Comparison of ENCODE assay signal across 1 cellular context in the genomic region with DNA sequence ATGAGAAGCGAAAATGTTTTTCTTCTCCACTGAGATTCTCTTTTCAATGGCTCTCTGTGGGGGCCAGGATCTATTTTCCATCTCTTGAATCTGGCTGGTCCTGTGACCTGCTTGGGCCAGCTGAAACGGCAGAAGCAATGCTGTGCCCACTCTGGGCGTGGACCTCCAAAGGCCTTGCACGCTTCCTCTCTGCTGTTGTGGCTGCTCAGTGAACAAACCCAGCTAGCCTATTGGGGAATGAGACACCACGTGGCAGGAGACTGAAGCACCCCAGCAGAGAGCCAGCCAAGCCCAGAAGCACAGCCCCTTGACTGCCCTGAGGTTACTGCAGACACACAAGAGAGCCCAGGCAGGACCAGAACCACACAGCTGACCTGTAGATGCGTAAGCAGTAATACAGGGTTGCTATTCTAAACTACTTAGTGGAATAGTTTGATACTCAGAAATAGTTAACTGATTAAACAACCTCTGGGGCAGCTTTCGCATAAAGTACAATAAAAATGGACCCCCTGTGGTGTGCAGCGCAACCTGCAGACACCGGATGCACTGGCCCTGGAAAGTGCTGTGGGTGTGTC.
TF ChIP-seq lines count a peak whose summit lies in the region.

No MANE protein-coding gene starts in this region.

TF ChIP-seq in HepG2, 621 proteins besides CTCF, POLR2A, EP300 and RAD21 (continued from another document):
- TF ChIP-seq, protein P1, sequence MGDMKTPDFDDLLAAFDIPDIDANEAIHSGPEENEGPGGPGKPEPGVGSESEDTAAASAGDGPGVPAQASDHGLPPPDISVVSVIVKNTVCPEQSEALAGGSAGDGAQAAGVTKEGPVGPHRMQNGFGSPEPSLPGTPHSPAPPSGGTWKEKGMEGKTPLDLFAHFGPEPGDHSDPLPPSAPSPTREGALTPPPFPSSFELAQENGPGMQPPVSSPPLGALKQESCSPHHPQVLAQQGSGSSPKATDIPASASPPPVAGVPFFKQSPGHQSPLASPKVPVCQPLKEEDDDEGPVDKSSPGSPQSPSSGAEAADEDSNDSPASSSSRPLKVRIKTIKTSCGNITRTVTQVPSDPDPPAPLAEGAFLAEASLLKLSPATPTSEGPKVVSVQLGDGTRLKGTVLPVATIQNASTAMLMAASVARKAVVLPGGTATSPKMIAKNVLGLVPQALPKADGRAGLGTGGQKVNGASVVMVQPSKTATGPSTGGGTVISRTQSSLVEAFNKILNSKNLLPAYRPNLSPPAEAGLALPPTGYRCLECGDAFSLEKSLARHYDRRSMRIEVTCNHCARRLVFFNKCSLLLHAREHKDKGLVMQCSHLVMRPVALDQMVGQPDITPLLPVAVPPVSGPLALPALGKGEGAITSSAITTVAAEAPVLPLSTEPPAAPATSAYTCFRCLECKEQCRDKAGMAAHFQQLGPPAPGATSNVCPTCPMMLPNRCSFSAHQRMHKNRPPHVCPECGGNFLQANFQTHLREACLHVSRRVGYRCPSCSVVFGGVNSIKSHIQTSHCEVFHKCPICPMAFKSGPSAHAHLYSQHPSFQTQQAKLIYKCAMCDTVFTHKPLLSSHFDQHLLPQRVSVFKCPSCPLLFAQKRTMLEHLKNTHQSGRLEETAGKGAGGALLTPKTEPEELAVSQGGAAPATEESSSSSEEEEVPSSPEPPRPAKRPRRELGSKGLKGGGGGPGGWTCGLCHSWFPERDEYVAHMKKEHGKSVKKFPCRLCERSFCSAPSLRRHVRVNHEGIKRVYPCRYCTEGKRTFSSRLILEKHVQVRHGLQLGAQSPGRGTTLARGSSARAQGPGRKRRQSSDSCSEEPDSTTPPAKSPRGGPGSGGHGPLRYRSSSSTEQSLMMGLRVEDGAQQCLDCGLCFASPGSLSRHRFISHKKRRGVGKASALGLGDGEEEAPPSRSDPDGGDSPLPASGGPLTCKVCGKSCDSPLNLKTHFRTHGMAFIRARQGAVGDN (CRISPR knock-in tag; IDR thresholded peaks at IDR 0.05) = peak; percentile 56
- TF ChIP-seq SIN3A (IDR thresholded peaks at IDR 0.05; ENCODE audit: borderline replicate concordance, low read depth, low read length) = no peak
- TF ChIP-seq ZNF546 (CRISPR knock-in tag; conservative IDR thresholded peaks at IDR 0.05) = no peak
- TF ChIP-seq NONO (IDR thresholded peaks at IDR 0.05) = no peak
- TF ChIP-seq NONO (CRISPR knock-in tag; conservative IDR thresholded peaks at IDR 0.05) = no peak
- TF ChIP-seq, protein P2, sequence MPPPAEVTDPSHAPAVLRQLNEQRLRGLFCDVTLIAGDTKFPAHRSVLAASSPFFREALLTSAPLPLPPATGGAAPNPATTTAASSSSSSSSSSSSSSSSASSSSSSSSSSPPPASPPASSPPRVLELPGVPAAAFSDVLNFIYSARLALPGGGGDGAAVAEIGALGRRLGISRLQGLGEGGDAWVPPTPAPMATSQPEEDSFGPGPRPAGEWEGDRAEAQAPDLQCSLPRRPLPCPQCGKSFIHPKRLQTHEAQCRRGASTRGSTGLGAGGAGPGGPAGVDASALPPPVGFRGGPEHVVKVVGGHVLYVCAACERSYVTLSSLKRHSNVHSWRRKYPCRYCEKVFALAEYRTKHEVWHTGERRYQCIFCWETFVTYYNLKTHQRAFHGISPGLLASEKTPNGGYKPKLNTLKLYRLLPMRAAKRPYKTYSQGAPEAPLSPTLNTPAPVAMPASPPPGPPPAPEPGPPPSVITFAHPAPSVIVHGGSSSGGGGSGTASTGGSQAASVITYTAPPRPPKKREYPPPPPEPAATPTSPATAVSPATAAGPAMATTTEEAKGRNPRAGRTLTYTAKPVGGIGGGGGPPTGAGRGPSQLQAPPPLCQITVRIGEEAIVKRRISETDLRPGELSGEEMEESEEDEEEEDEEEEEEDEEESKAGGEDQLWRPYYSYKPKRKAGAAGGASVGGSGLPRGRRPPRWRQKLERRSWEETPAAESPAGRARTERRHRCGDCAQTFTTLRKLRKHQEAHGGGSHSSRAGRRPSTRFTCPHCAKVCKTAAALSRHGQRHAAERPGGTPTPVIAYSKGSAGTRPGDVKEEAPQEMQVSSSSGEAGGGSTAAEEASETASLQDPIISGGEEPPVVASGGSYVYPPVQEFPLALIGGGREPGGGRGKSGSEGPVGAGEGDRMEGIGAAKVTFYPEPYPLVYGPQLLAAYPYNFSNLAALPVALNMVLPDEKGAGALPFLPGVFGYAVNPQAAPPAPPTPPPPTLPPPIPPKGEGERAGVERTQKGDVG (CRISPR knock-in tag; IDR thresholded peaks at IDR 0.05; ENCODE audit: borderline replicate concordance) = 0 out of 2 replicates have a peak, but pooled peaks have one; percentile 22
- TF ChIP-seq, protein P3, sequence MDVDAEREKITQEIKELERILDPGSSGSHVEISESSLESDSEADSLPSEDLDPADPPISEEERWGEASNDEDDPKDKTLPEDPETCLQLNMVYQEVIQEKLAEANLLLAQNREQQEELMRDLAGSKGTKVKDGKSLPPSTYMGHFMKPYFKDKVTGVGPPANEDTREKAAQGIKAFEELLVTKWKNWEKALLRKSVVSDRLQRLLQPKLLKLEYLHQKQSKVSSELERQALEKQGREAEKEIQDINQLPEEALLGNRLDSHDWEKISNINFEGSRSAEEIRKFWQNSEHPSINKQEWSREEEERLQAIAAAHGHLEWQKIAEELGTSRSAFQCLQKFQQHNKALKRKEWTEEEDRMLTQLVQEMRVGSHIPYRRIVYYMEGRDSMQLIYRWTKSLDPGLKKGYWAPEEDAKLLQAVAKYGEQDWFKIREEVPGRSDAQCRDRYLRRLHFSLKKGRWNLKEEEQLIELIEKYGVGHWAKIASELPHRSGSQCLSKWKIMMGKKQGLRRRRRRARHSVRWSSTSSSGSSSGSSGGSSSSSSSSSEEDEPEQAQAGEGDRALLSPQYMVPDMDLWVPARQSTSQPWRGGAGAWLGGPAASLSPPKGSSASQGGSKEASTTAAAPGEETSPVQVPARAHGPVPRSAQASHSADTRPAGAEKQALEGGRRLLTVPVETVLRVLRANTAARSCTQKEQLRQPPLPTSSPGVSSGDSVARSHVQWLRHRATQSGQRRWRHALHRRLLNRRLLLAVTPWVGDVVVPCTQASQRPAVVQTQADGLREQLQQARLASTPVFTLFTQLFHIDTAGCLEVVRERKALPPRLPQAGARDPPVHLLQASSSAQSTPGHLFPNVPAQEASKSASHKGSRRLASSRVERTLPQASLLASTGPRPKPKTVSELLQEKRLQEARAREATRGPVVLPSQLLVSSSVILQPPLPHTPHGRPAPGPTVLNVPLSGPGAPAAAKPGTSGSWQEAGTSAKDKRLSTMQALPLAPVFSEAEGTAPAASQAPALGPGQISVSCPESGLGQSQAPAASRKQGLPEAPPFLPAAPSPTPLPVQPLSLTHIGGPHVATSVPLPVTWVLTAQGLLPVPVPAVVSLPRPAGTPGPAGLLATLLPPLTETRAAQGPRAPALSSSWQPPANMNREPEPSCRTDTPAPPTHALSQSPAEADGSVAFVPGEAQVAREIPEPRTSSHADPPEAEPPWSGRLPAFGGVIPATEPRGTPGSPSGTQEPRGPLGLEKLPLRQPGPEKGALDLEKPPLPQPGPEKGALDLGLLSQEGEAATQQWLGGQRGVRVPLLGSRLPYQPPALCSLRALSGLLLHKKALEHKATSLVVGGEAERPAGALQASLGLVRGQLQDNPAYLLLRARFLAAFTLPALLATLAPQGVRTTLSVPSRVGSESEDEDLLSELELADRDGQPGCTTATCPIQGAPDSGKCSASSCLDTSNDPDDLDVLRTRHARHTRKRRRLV (CRISPR knock-in tag; IDR thresholded peaks at IDR 0.05) = no peak
- TF ChIP-seq FOXP1 (IDR thresholded peaks at IDR 0.05) = no peak
- no peak for TF ChIP-seq FOXP1 (CRISPR knock-in tag; IDR thresholded peaks at IDR 0.05)
- TF ChIP-seq, protein P4, sequence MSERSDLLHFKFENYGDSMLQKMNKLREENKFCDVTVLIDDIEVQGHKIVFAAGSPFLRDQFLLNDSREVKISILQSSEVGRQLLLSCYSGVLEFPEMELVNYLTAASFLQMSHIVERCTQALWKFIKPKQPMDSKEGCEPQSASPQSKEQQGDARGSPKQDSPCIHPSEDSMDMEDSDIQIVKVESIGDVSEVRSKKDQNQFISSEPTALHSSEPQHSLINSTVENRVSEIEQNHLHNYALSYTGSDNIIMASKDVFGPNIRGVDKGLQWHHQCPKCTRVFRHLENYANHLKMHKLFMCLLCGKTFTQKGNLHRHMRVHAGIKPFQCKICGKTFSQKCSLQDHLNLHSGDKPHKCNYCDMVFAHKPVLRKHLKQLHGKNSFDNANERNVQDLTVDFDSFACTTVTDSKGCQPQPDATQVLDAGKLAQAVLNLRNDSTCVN (CRISPR knock-in tag; IDR thresholded peaks at IDR 0.05; ENCODE audit: borderline replicate concordance) = no peak
- no peak for TF ChIP-seq KAT7 (CRISPR knock-in tag; IDR thresholded peaks at IDR 0.05; ENCODE audit: borderline replicate concordance)
- TF ChIP-seq ZNF619 (CRISPR knock-in tag; IDR thresholded peaks at IDR 0.05) = no peak
- TF ChIP-seq, protein P5, sequence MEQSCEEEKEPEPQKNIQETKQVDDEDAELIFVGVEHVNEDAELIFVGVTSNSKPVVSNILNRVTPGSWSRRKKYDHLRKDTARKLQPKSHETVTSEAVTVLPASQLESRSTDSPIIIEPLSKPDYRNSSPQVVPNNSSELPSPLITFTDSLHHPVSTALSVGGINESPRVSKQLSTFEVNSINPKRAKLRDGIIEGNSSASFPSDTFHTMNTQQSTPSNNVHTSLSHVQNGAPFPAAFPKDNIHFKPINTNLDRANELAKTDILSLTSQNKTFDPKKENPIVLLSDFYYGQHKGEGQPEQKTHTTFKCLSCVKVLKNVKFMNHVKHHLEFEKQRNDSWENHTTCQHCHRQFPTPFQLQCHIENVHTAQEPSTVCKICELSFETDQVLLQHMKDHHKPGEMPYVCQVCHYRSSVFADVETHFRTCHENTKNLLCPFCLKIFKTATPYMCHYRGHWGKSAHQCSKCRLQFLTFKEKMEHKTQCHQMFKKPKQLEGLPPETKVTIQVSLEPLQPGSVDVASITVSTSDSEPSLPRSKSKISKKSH (CRISPR knock-in tag; IDR thresholded peaks at IDR 0.05; ENCODE audit: borderline replicate concordance) = no peak
- TF ChIP-seq, protein P6, sequence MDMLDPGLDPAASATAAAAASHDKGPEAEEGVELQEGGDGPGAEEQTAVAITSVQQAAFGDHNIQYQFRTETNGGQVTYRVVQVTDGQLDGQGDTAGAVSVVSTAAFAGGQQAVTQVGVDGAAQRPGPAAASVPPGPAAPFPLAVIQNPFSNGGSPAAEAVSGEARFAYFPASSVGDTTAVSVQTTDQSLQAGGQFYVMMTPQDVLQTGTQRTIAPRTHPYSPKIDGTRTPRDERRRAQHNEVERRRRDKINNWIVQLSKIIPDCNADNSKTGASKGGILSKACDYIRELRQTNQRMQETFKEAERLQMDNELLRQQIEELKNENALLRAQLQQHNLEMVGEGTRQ (IDR thresholded peaks at IDR 0.05; ENCODE audit: low read depth, low read length) = peak; percentile 27; the same call in 1 of the 2 replicates
- TF ChIP-seq, protein P6 (CRISPR knock-in tag; IDR thresholded peaks at IDR 0.05; ENCODE audit: borderline replicate concordance) = no peak; the same call in 1 of the 2 replicates
- no peak for TF ChIP-seq TP53 (CRISPR knock-in tag; conservative IDR thresholded peaks at IDR 0.05)
- TF ChIP-seq JUND (CRISPR knock-in tag; IDR thresholded peaks at IDR 0.05) = no peak
- no peak for TF ChIP-seq NKX3-1 (CRISPR knock-in tag; IDR thresholded peaks at IDR 0.05)
- 0 out of 2 replicates have a peak, but pooled peaks have one; percentile 11 for TF ChIP-seq STAG1 (CRISPR knock-in tag; IDR thresholded peaks at IDR 0.05)
